ENCODE assay signal across 10 cellular contexts in genomic region chr10:116888380-116889055, GRCh38. TPM values are rescaled to one million over a fixed set of nuclear protein-coding genes. Genes with fewer than 3 reads are reported as not detected.
A peak's percentile ranks its signal among the peaks of the same experiment; 100 is the strongest.
DNase-seq lines count a peak whose midpoint lies in the region; ATAC-seq, FAIRE-seq and TF ChIP-seq lines count a peak whose summit lies in the region.
"Had no signal": no experiment of that assay in that cellular context is flagged by ENCODE, and none has a peak within 500 bp of the region (broad histone marks: within the 10 kb centered on the region; RNA-seq: fewer than 3 reads in every experiment).

No MANE protein-coding gene starts in this region.

- no peaks in the 10 kb centered on the region for H3K4me1 ChIP-seq in colonic mucosa
- peaks cover 0 to 8% (median 3%) of the 10 kb centered on the region in 4 donors for H3K4me1 ChIP-seq in right lobe of liver

- 34% methylated on average over 6 of the region's 7 CpGs for whole genome bisulfite sequencing in right lobe of liver (ENCODE audit: insufficient coverage, low coverage, low lambda C conversion rate, missing lambda C conversion rate)

- H3K36me3 ChIP-seq in colonic mucosa (no peaks in the 10 kb centered on the region), right lobe of liver (peaks cover 0 to 13% (median 4%) of the 10 kb centered on the region in 4 donors)

- peak; percentile 95 to 98 (median 96) for ATAC-seq in right lobe of liver

- H3K9ac ChIP-seq in colonic mucosa (ENCODE audit: low read depth in 2 of 2, low read length in 2 of 2), result no peak overlapping the region

- no peak for TF ChIP-seq POLR2A in right lobe of liver (IDR thresholded peaks at IDR 0.05)

- H3K27ac ChIP-seq in colonic mucosa (peak overlapping the region; percentile 30), right lobe of liver (peak overlapping the region in 2 of 3 donors; percentile 4 to 26)

- DNase-seq in A172 (ENCODE audit: low spot score), result peak; percentile 93
- DNase-seq in HTR-8/SVneo (ENCODE audit: insufficient read length, low spot score), result peak; percentile 57
- DNase-seq in colonic mucosa, result peak; percentile 62
- DNase-seq in right lobe of liver, result peak; percentile 68 to 88 (median 80)
- no peak for DNase-seq in NCI-H1105 treated with DMSO at 0.1 percent for 48 hours (lab: John Stamatoyannopoulos, UW)
- DNase-seq in midbrain (lab: John Stamatoyannopoulos, UW), result no peak
- no peak for DNase-seq in medulla oblongata (ENCODE audit: extremely low spot score)
- DNase-seq in NCI-H345 treated with DMSO at 0.1 percent for 48 hours (lab: John Stamatoyannopoulos, UW; ENCODE audit: unreplicated experiment), result no peak
- DNase-seq: activated naive CD8-positive, alpha-beta T cell treated with anti-CD3 and anti-CD28 coated beads, Interleukin-2, amount 10 ng/mL, durations not matched to agents 7 days and 5 days; CD4-positive, alpha-beta memory T cell had no signal

- FAIRE-seq in HTR-8/SVneo (lab: Jason Lieb, UNC), result no peak

- no peaks in the 10 kb centered on the region for H3K27me3 ChIP-seq in colonic mucosa
- no peaks in the 10 kb centered on the region for H3K27me3 ChIP-seq in right lobe of liver

- H3K9me3 ChIP-seq in colonic mucosa (no peaks in the 10 kb centered on the region), right lobe of liver (no peaks in the 10 kb centered on the region)

- no peak for TF ChIP-seq CTCF in colonic mucosa (IDR thresholded peaks at IDR 0.05)
- no peak for TF ChIP-seq CTCF in right lobe of liver (IDR thresholded peaks at IDR 0.05)

- intact Hi-C loops in colonic mucosa (cut with DNase I), result no loop called here
- intact Hi-C loops in right lobe of liver (cut with DNase I), result no loop called here

- H3K4me3 ChIP-seq in colonic mucosa (no peak overlapping the region), right lobe of liver (no peak overlapping the region)

RNA-seq across cellular contexts. Expression of gene ENO4, which starts 39.2 kb away (rescaled TPM):
- 0.07 and 0.22 TPM in 2 replicates for total RNA-seq in A172 (2014; rRNA removed; shearing (Covaris generic))
- total RNA-seq in colonic mucosa, result not detected
- total RNA-seq in right lobe of liver, result not detected
- total RNA-seq: activated naive CD8-positive, alpha-beta T cell treated with anti-CD3 and anti-CD28 coated beads, Interleukin-2, amount 10 ng/mL, durations not matched to agents 7 days and 5 days; CD4-positive, alpha-beta memory T cell had no signal

Comparison
In these comparisons a context has a peak if more than half of its experiments do, and no peak if none do; other contexts are left out.
1. DNase-seq: peak in A172 (single experiment), HTR-8/SVneo (single experiment), colonic mucosa (single experiment) and right lobe of liver (3 of 3); none in NCI-H1105 treated with DMSO at 0.1 percent for 48 hours (single experiment), midbrain (single experiment), medulla oblongata (single experiment) and NCI-H345 treated with DMSO at 0.1 percent for 48 hours (single experiment).